ENCODE assay signal across 9 cellular contexts in the genomic region with DNA sequence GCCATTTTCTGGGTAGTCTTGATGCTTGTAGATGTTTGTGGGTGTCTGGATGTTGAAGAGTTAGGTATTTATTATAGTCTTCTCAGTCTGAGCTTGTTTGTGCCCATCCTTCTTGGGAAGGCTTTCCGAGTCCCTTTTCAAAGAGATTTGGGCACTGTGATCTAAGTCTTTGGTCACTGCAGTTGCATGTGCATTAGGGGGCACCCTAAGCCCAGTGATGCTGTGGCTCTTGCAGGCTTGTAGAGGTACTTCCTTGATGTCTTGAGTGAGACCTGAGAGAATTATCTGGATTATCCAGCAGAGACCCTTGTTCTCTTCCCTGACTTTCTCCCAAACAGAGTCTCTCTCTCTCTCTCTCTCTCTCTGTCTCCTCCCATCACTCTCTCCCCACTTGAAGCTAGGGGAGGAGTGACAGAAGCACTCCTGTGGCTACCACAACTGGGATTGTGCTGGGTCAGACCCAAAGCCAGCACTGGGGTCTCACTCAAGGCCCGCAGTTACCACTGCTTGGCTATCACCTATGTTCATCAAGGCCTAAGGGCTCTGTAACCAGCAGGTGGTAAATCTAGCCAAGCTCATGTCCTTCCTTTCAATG.
DNase-seq lines count a peak whose midpoint lies in the region; ATAC-seq, FAIRE-seq and TF ChIP-seq lines count a peak whose summit lies in the region.
"Had no signal": no experiment of that assay in that cellular context is flagged by ENCODE, and none has a peak within 500 bp of the region (broad histone marks: within the 10 kb centered on the region; RNA-seq: fewer than 3 reads in every experiment).

No MANE protein-coding gene starts in this region.

- 66% methylated on average over 2 of the region's 2 CpGs; no CpG with 5 or more reads in 1 of the 2 experiments for WGBS in H1 (ENCODE audit: extremely low coverage in 1 of 2, insufficient coverage in 1 of 2, insufficient read length in 1 of 2, insufficient replicate concordance in 2 of 2, low coverage in 1 of 2, low lambda C conversion rate in 2 of 2, missing lambda C conversion rate in 1 of 2), 2 experiments
- no CpG with 5 or more reads among the region's 2 CpGs for WGBS in mesendoderm (ENCODE audit: extremely low coverage, insufficient coverage, low lambda C conversion rate)

- CTCF ChIA-PET in HEK293 (lab: Yijun Ruan, JAX), result interaction anchor here (0.6 to 2.7 kb wide), 19 partner anchors 12 to 703 kb away, joined by 3 to 14 read pairs (median 4); a partner anchor contains a TSS
- CTCF ChIA-PET in H1 (lab: Charles Lee; ENCODE audit: partially characterized antibody), result interaction anchor here (0.6 to 5.8 kb wide), 59 partner anchors 8 to 1348 kb away, joined by 3 to 71 read pairs (median 4); no protein-coding TSS in a partner anchor
- CTCF ChIA-PET in T-cell (lab: Charles Lee), result interaction anchor here in 1 of 2 donors (1.6 kb wide), 1 partner anchor 353 kb away, joined by 3 read pairs; no protein-coding TSS in a partner anchor

- H3K4me1 Mint-ChIP-seq in T-cell, result no peaks in the 10 kb centered on the region

- H2BK15ac ChIP-seq in H1 (ENCODE audit: low read length) (no peak overlapping the region), mesendoderm (replicated peaks; ENCODE audit: low read depth) (no peak overlapping the region)

- no peak overlapping the region for H3K27ac Mint-ChIP-seq in T-cell

- H3K4me3 ChIP-seq in HEK293 (ENCODE audit: low read depth, low read length) (no peak overlapping the region), H1 (ENCODE audit: extremely low read depth in 1 of 4, insufficient read depth in 2 of 4, low read depth in 3 of 4, low read length in 4 of 4) (no peak overlapping the region), mesendoderm (ENCODE audit: low read length) (no peak overlapping the region)

- H2BK20ac ChIP-seq in H1 (ENCODE audit: low read length), result no peak overlapping the region

- H2BK120ac ChIP-seq in H1 (replicated peaks; ENCODE audit: low read depth, low read length), result peak overlapping the region; percentile 37
- no peak overlapping the region for H2BK120ac ChIP-seq in mesendoderm (ENCODE audit: low read depth, low read length)

- H3K56ac ChIP-seq in H1 (replicated peaks; ENCODE audit: insufficient read length, low read depth, low read length) (no peak overlapping the region), mesendoderm (ENCODE audit: low read length) (no peak overlapping the region)

- H4K91ac ChIP-seq in H1 (replicated peaks; ENCODE audit: insufficient read length, low read length), result peak overlapping the region; percentile 46

- TF ChIP-seq CTCF in HEK293 (tag by site-specific recombination; IDR thresholded peaks at IDR 0.05), result peak; percentile 57
- peak; percentile 67 to 92 (median 91) for TF ChIP-seq CTCF in H1 (IDR thresholded peaks at IDR 0.05; ENCODE audit: control extremely low read depth in 1 of 3, insufficient read depth in 1 of 3, low read depth in 1 of 3, low read length in 3 of 3)

- H3K9me3 Mint-ChIP-seq in T-cell, result peaks cover 5 to 21% (median 14%) of the 10 kb centered on the region in 3 donors

- H3K9ac ChIP-seq in H1 (replicated peaks in 1 of 4; ENCODE audit: extremely low read depth in 1 of 4, low read depth in 3 of 4, low read length in 3 of 4) (no peak overlapping the region; a peak in 1 of 7 replicates), mesendoderm (ENCODE audit: low read length) (no peak overlapping the region)

- POLR2A ChIA-PET in HEK293 (lab: Yijun Ruan, JAX), result no interaction called here
- POLR2A ChIA-PET in H1 (lab: Charles Lee; ENCODE audit: partially characterized antibody), result interaction anchor here (1.5 kb wide), 1 partner anchor 249 kb away, joined by 7 read pairs; a partner anchor contains a TSS
- POLR2A ChIA-PET in T-cell (lab: Charles Lee), result no interaction called here

- no peak for TF ChIP-seq POLR2A in H1 (IDR thresholded peaks at IDR 0.05; ENCODE audit: control extremely low read depth in 1 of 2, low read depth in 2 of 2, low read length in 2 of 2)

- no peaks in the 10 kb centered on the region for H3K79me1 ChIP-seq in H1 (ENCODE audit: low read depth, low read length)
- no peaks in the 10 kb centered on the region for H3K79me1 ChIP-seq in mesendoderm (ENCODE audit: low read length)

- DNase-seq in DMS 273 (lab: John Stamatoyannopoulos, UW; ENCODE audit: unreplicated experiment), result peak; percentile 52
- DNase-seq in DMS 273 treated with DMSO at 0.1 percent for 48 hours (lab: John Stamatoyannopoulos, UW), result no peak
- peak; percentile 26 for DNase-seq in RCC 7860 (ENCODE audit: low spot score)
- peak; percentile 27 to 66 for DNase-seq in H1 (ENCODE audit: low read depth in 1 of 2, low spot score in 2 of 2)
- peak; percentile 90 for DNase-seq in mesendoderm
- no peak for DNase-seq in T-cell
- DNase-seq in stimulated activated CD4-positive, alpha-beta T cell treated with anti-CD3 and anti-CD28 coated beads, Interleukin-4, amount 100 ng/mL, for 1 hour, result no peak

- no peak overlapping the region for H2BK12ac ChIP-seq in H1 (ENCODE audit: low read depth, low read length)

- H3K9me3 ChIP-seq in HEK293 (ENCODE audit: control insufficient read depth, insufficient read depth, low read depth, low read length) (no peaks in the 10 kb centered on the region), H1 (ENCODE audit: insufficient read depth in 2 of 2, low read depth in 1 of 2, low read length in 1 of 2) (no peaks in the 10 kb centered on the region)

- H3K4me2 ChIP-seq in H1 (ENCODE audit: insufficient read depth in 1 of 2, low read depth in 2 of 2, low read length in 2 of 2), result no peak overlapping the region
- no peak overlapping the region for H3K4me2 ChIP-seq in mesendoderm (ENCODE audit: low read length)

- no peak overlapping the region for H2AK5ac ChIP-seq in H1 (ENCODE audit: low read depth, low read length)
- no peak overlapping the region for H2AK5ac ChIP-seq in mesendoderm (ENCODE audit: low read length)

- no peaks in the 10 kb centered on the region for H3K23me2 ChIP-seq in H1 (ENCODE audit: low read depth, low read length)

- H3K4ac ChIP-seq in H1 (replicated peaks; ENCODE audit: insufficient read length, low read depth, low read length) (no peak overlapping the region), mesendoderm (ENCODE audit: low read depth, low read length) (no peak overlapping the region)

- H3K36me3 ChIP-seq in HEK293 (ENCODE audit: control insufficient read depth in 2 of 2, insufficient read depth in 1 of 2, low read length in 2 of 2) (no peaks in the 10 kb centered on the region), H1 (ENCODE audit: control insufficient read depth in 2 of 4, insufficient read depth in 4 of 4, low read length in 3 of 4) (no peaks in the 10 kb centered on the region), mesendoderm (ENCODE audit: control insufficient read depth, insufficient read depth, low read length) (no peaks in the 10 kb centered on the region)

- H2BK5ac ChIP-seq in H1 (ENCODE audit: low read depth, low read length) (no peak overlapping the region), mesendoderm (ENCODE audit: low read length) (no peak overlapping the region)

- H2AFZ ChIP-seq in H1 (ENCODE audit: low read length), result peak overlapping the region; percentile 83

- H3K14ac ChIP-seq in H1 (ENCODE audit: insufficient read length), result no peak overlapping the region

- TF ChIP-seq EP300 in H1 (IDR thresholded peaks at IDR 0.05; ENCODE audit: borderline replicate concordance in 1 of 2, low read depth in 2 of 2, low read length in 2 of 2), result no peak

- H3K18ac ChIP-seq in H1 (ENCODE audit: extremely low read depth, low read length) (no peak overlapping the region), mesendoderm (ENCODE audit: low read length) (no peak overlapping the region)

- FAIRE-seq in RCC 7860 (lab: Jason Lieb, UNC) (no peak), H1 (lab: Jason Lieb, UNC) (peak; percentile 95)
- FAIRE-seq: A204.1 had no signal

- H3K27me3 ChIP-seq in H1 (replicated peaks in 1 of 4; ENCODE audit: control insufficient read depth in 3 of 4, extremely low read depth in 1 of 4, insufficient read depth in 3 of 4, low read length in 3 of 4), result no peaks in the 10 kb centered on the region
- H3K27me3 ChIP-seq in mesendoderm (ENCODE audit: insufficient read depth, low read length, poor library complexity), result no peaks in the 10 kb centered on the region

- H4K5ac ChIP-seq in H1 (ENCODE audit: insufficient read length, low read depth, low read length) (no peak overlapping the region), mesendoderm (ENCODE audit: low read length) (no peak overlapping the region)

- ATAC-seq in T-cell (replicated peaks in 1 of 4), result no peak

- peak; percentile 98 to 99 for TF ChIP-seq RAD21 in H1 (IDR thresholded peaks at IDR 0.05 in 1 of 2, conservative IDR thresholded peaks at IDR 0.05 in 1 of 2; ENCODE audit: low read depth in 2 of 2, low read length in 2 of 2)

- no peaks in the 10 kb centered on the region for H3K79me2 ChIP-seq in H1 (ENCODE audit: control insufficient read depth in 1 of 2, insufficient read depth in 2 of 2, low read length in 2 of 2)
- no peaks in the 10 kb centered on the region for H3K79me2 ChIP-seq in mesendoderm (ENCODE audit: control insufficient read depth, insufficient read depth, low read length)

- H4K8ac ChIP-seq in H1 (ENCODE audit: extremely low read depth, insufficient read depth, low read length), result no peak overlapping the region
- H4K8ac ChIP-seq in mesendoderm (ENCODE audit: low read depth, low read length), result no peak overlapping the region

- H3K4me1 ChIP-seq in HEK293 (ENCODE audit: control insufficient read depth, insufficient read depth, low read length) (no peaks in the 10 kb centered on the region), H1 (replicated peaks in 1 of 4; ENCODE audit: control insufficient read depth in 3 of 4, insufficient read depth in 4 of 4, low read length in 3 of 4) (no peaks in the 10 kb centered on the region), mesendoderm (ENCODE audit: control insufficient read depth, low read depth, low read length) (no peaks in the 10 kb centered on the region)

- no peak overlapping the region for H3K27ac ChIP-seq in HEK293 (ENCODE audit: extremely low read depth, low read depth, low read length)
- no peak overlapping the region for H3K27ac ChIP-seq in H1 (ENCODE audit: low read depth, low read length)
- H3K27ac ChIP-seq in mesendoderm (ENCODE audit: low read depth, low read length), result no peak overlapping the region

- H4K20me1 ChIP-seq in H1 (replicated peaks in 1 of 2; ENCODE audit: control insufficient read depth in 1 of 2, insufficient read depth in 2 of 2, low read length in 2 of 2), result no peaks in the 10 kb centered on the region

- H3K23ac ChIP-seq in H1 (ENCODE audit: insufficient read length) (no peak overlapping the region), mesendoderm (ENCODE audit: low read length) (no peak overlapping the region)

- H3K27me3 Mint-ChIP-seq in T-cell, result peaks cover 11 to 14% of the 10 kb centered on the region in 2 donors

- H3K4me3 Mint-ChIP-seq in T-cell, result no peak overlapping the region

- no peaks in the 10 kb centered on the region for H3K36me3 Mint-ChIP-seq in T-cell

TF ChIP-seq in HEK293, 187 proteins besides CTCF, POLR2A, EP300 and RAD21 (continues in another document):
- peak; percentile 56 for TF ChIP-seq ZNF654 (tag by site-specific recombination; IDR thresholded peaks at IDR 0.05; ENCODE audit: low read depth)
- TF ChIP-seq ZNF660 (tag by site-specific recombination; IDR thresholded peaks at IDR 0.05), result 0 out of 2 replicates have a peak, but pooled peaks have one; percentile 27

TF ChIP-seq in H1, 55 proteins besides CTCF, POLR2A, EP300 and RAD21 (continues in another document):
- no peak for TF ChIP-seq SP4 (IDR thresholded peaks at IDR 0.05; ENCODE audit: low read length)

Comparison
In these comparisons a context has a peak if more than half of its experiments do, and no peak if none do; other contexts are left out.
1. DNase-seq: peak in DMS 273 (single experiment), RCC 7860 (single experiment), H1 (2 of 2) and mesendoderm (single experiment); none in DMS 273 treated with DMSO at 0.1 percent for 48 hours (single experiment), T-cell (0 of 34) and stimulated activated CD4-positive, alpha-beta T cell treated with anti-CD3 and anti-CD28 coated beads, Interleukin-4, amount 100 ng/mL, for 1 hour (single experiment).